In the genomic region with DNA sequence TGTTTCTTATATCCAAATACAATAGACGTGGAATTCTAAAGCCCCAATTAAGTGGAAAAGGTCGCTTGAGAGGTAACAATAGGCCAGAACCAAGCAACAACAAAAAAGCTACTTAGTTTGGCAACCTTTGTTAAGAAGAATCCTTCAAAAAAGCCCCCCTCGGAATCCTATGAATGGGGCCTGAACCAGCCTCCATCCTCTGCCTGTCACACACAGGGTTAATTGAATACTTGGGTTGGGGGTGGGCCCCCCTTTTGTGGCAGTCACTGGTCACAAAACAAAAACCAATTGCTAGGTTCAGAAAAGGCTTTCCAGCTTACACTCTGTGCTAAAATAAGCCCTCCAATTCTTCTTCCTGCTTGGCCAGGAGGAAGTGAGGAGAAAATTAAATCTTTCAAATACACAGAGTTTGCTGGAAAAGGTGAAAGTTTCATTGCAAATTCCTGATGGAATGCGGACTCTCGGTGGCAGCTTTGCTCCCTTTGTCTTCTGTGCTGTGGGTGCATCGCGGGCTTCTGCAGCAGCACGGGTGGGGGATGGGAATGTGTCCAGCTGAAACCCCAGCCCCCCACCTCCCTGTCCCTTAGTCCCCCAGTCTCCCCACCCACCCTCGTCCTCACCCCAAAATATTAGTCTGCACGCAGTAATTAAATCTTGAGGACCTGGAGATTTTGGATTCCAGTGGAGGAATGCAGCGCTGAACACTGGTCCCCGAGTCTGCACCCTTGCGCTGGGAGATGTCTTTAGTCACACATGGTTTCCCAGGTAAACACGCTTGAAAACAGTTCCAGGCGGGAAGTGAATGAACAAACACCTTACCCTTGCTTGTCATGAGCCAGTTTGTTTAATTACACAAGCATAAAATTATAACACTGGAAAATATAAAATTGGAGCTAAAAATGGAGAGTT, we compare ENCODE assay signal across 23 cellular contexts.
DNase-seq lines count a peak whose midpoint lies in the region; ATAC-seq, FAIRE-seq and TF ChIP-seq lines count a peak whose summit lies in the region.
"Had no signal": no experiment of that assay in that cellular context is flagged by ENCODE, and none has a peak within 500 bp of the region (broad histone marks: within the 10 kb centered on the region; RNA-seq: fewer than 3 reads in every experiment).

No MANE protein-coding gene starts in this region.

- no peak for ATAC-seq in GM21576 (IDR thresholded peaks at IDR 0.05; ENCODE audit: unreplicated experiment)
- no peak for ATAC-seq in HG02852 (IDR thresholded peaks at IDR 0.05; ENCODE audit: unreplicated experiment)
- ATAC-seq: activated CD8-positive, alpha-beta memory T cell treated with anti-CD3 and anti-CD28 coated beads, Interleukin-2, amount 10 ng/mL, durations not matched to agents 7 days and 5 days; body of pancreas; K562; stimulated activated naive CD8-positive, alpha-beta T cell treated with anti-CD3 and anti-CD28 coated beads, Interleukin-15, Interleukin-2, amounts not matched to agents 100 U/mL and 50 U/mL, for 24 hours had no signal

- peak overlapping the region; percentile 90 for H3K9ac ChIP-seq in HUES64 (ENCODE audit: low read depth, low read length)
- H3K9ac ChIP-seq in endodermal cell (ENCODE audit: extremely low read depth, low read length, poor library complexity, severe bottlenecking): no peak overlapping the region

- peaks cover 13% of the 10 kb centered on the region for H3K4me1 Mint-ChIP-seq in endodermal cell
- H3K4me1 Mint-ChIP-seq in nephron progenitor cell: peaks cover 30% of the 10 kb centered on the region
- H3K4me1 Mint-ChIP-seq: activated CD8-positive, alpha-beta memory T cell treated with anti-CD3 and anti-CD28 coated beads, Interleukin-2, amount 10 ng/mL, durations not matched to agents 7 days and 5 days had no signal

- peak overlapping the region; percentile 97 for H3K27ac ChIP-seq in HUES64 (ENCODE audit: low read depth, low read length)
- peak overlapping the region; percentile 98 for H3K27ac ChIP-seq in endodermal cell (ENCODE audit: low read depth, low read length)
- H3K27ac ChIP-seq: body of pancreas, testis, vagina had no signal

- TF ChIP-seq CTCF in endodermal cell (conservative IDR thresholded peaks at IDR 0.05): no peak
- TF ChIP-seq CTCF in nephron progenitor cell (IDR thresholded peaks at IDR 0.05): no peak

- H3K36me3 ChIP-seq in HUES64 (ENCODE audit: insufficient read depth, low read length) (no peaks in the 10 kb centered on the region), endodermal cell (ENCODE audit: control insufficient read depth, insufficient read depth, low read length) (no peaks in the 10 kb centered on the region)
- H3K36me3 ChIP-seq: vagina had no signal

- H3K27me3 Mint-ChIP-seq in endodermal cell (ENCODE audit: insufficient read depth): no peaks in the 10 kb centered on the region
- H3K27me3 Mint-ChIP-seq in nephron progenitor cell (ENCODE audit: low read depth, poor library complexity): peaks cover 10% of the 10 kb centered on the region
- H3K27me3 Mint-ChIP-seq: activated CD8-positive, alpha-beta memory T cell treated with anti-CD3 and anti-CD28 coated beads, Interleukin-2, amount 10 ng/mL, durations not matched to agents 7 days and 5 days had no signal

- peak; percentile 66 for DNase-seq in DMS53 (lab: John Stamatoyannopoulos, UW)
- DNase-seq in endodermal cell: no peak
- peak; percentile 21 for DNase-seq in nephron progenitor cell
- no peak for DNase-seq in Kasumi-1 (lab: John Stamatoyannopoulos, UW)
- DNase-seq in frontal cortex (ENCODE audit: low spot score in 2 of 2): no peak
- DNase-seq: activated CD8-positive, alpha-beta memory T cell treated with anti-CD3 and anti-CD28 coated beads, Interleukin-2, amount 10 ng/mL, durations not matched to agents 7 days and 5 days; activated naive CD4-positive, alpha-beta T cell treated with Interleukin-2 at 50 U/mL for 16 hours; activated T-cell treated with anti-CD3 and anti-CD28 coated beads, Interleukin-2, amount 50 U/mL, for 48 hours; body of pancreas; cerebellar nuclear complex; glutamatergic neuron; NCI-H524 treated with DMSO at 0.1 percent for 48 hours; nucleus accumbens; SHP77; stimulated activated naive CD8-positive, alpha-beta T cell treated with anti-CD3 and anti-CD28 coated beads, Interleukin-15, Interleukin-2, amounts not matched to agents 100 U/mL and 50 U/mL, for 24 hours; testis had no signal

- H3K9me3 ChIP-seq in HUES64 (ENCODE audit: insufficient read depth, low read depth, low read length) (no peaks in the 10 kb centered on the region), endodermal cell (ENCODE audit: control insufficient read depth, low read length) (no peaks in the 10 kb centered on the region)
- H3K9me3 ChIP-seq: body of pancreas, testis, vagina had no signal

- WGBS in HUES64: 48% methylated on average over 13 of the region's 15 CpGs
- WGBS in endodermal cell (ENCODE audit: insufficient coverage in 1 of 2, insufficient read length in 1 of 2), 2 experiments: 26 to 55% methylated on average over 7 to 15 of the region's 15 CpGs

- H3K9me3 Mint-ChIP-seq in endodermal cell: no peaks in the 10 kb centered on the region
- no peaks in the 10 kb centered on the region for H3K9me3 Mint-ChIP-seq in nephron progenitor cell

- H3K36me3 Mint-ChIP-seq in endodermal cell (ENCODE audit: low read depth): no peaks in the 10 kb centered on the region
- H3K36me3 Mint-ChIP-seq in nephron progenitor cell (ENCODE audit: low read depth): no peaks in the 10 kb centered on the region
- H3K36me3 Mint-ChIP-seq: activated CD8-positive, alpha-beta memory T cell treated with anti-CD3 and anti-CD28 coated beads, Interleukin-2, amount 10 ng/mL, durations not matched to agents 7 days and 5 days had no signal

- FAIRE-seq in frontal cortex (lab: Jason Lieb, UNC): no peak
- FAIRE-seq: D721Med, H54, K562 had no signal

- H3K27me3 ChIP-seq in HUES64 (ENCODE audit: insufficient read depth, low read length): no peaks in the 10 kb centered on the region
- H3K27me3 ChIP-seq in endodermal cell (ENCODE audit: control insufficient read depth, insufficient read depth, low read length, poor library complexity, severe bottlenecking): no peaks in the 10 kb centered on the region
- H3K27me3 ChIP-seq: body of pancreas, testis, vagina had no signal

- no peak overlapping the region for H3K4me3 Mint-ChIP-seq in endodermal cell
- peak overlapping the region; percentile 64 for H3K4me3 Mint-ChIP-seq in nephron progenitor cell
- H3K4me3 Mint-ChIP-seq: activated CD8-positive, alpha-beta memory T cell treated with anti-CD3 and anti-CD28 coated beads, Interleukin-2, amount 10 ng/mL, durations not matched to agents 7 days and 5 days had no signal

- H3K4me1 ChIP-seq in HUES64 (ENCODE audit: insufficient read depth, low read length) (peaks cover 24% of the 10 kb centered on the region), endodermal cell (ENCODE audit: control insufficient read depth, insufficient read depth, low read length) (no peaks in the 10 kb centered on the region)
- H3K4me1 ChIP-seq: body of pancreas, testis, vagina had no signal

- H3K4me3 ChIP-seq in HUES64 (ENCODE audit: low read length): peak overlapping the region; percentile 42; the same call in 1 of the 2 replicates
- H3K4me3 ChIP-seq in endodermal cell (ENCODE audit: low read length): no peak overlapping the region
- H3K4me3 ChIP-seq: body of pancreas, K562, testis, vagina had no signal

- H3K27ac Mint-ChIP-seq in endodermal cell: peak overlapping the region; percentile 71
- no peak overlapping the region for H3K27ac Mint-ChIP-seq in nephron progenitor cell
- H3K27ac Mint-ChIP-seq: activated CD8-positive, alpha-beta memory T cell treated with anti-CD3 and anti-CD28 coated beads, Interleukin-2, amount 10 ng/mL, durations not matched to agents 7 days and 5 days had no signal

Comparison
In these comparisons a context has a peak if more than half of its experiments do, and no peak if none do; other contexts are left out.
1. DNase-seq: peak in DMS53 (single experiment) and nephron progenitor cell (single experiment); none in endodermal cell (single experiment), Kasumi-1 (0 of 2) and frontal cortex (0 of 2).